In genomic region chr2:222919841-222920609, GRCh38 we compare ENCODE assay signal across 11 cellular contexts. TPM values are rescaled to one million over a fixed set of nuclear protein-coding genes. Genes with fewer than 3 reads are reported as not detected.
A peak's percentile ranks its signal among the peaks of the same experiment; 100 is the strongest.
DNase-seq lines count a peak whose midpoint lies in the region; ATAC-seq, FAIRE-seq and TF ChIP-seq lines count a peak whose summit lies in the region.
"Had no signal": no experiment of that assay in that cellular context is flagged by ENCODE, and none has a peak within 500 bp of the region (broad histone marks: within the 10 kb centered on the region; RNA-seq: fewer than 3 reads in every experiment).

No MANE protein-coding gene starts in this region.

- H4K20me1 ChIP-seq in astrocyte (ENCODE audit: insufficient read depth, low read length): peaks cover 8% of the 10 kb centered on the region

- H3K27ac Mint-ChIP-seq in astrocyte (ENCODE audit: unreplicated experiment): peak overlapping the region; percentile 85

- peak overlapping the region; percentile 64 for H3K4me2 ChIP-seq in astrocyte (ENCODE audit: low read length)

- H3K79me2 ChIP-seq in astrocyte (ENCODE audit: insufficient read depth, low read length): peaks cover 15% of the 10 kb centered on the region

- peak; percentile 78 for ATAC-seq in left lung

- DNase-seq in AG09309 (ENCODE audit: low read depth) (peak; percentile 60), HK-2 (ENCODE audit: unreplicated experiment) (peak; percentile 43), astrocyte (ENCODE audit: low read depth) (peak; percentile 95), left lung (no peak), head of caudate nucleus (no peak), C1 segment of cervical spinal cord (lab: John Stamatoyannopoulos, UW) (no peak)
- DNase-seq in stimulated activated naive CD4-positive, alpha-beta T cell treated with Interleukin-2 at 50 U/mL for 16 hours (lab: John Stamatoyannopoulos, UW): no peak
- DNase-seq in stimulated activated CD4-positive, alpha-beta T cell treated with anti-CD3 and anti-CD28 coated beads, Interleukin-2, amount 100 ng/mL, for 24 hours: no peak
- DNase-seq: small intestine had no signal

- H3K27me3 ChIP-seq in astrocyte (ENCODE audit: insufficient read depth, low read length) (no peaks in the 10 kb centered on the region), left lung (no peaks in the 10 kb centered on the region)
- H3K27me3 ChIP-seq: adrenal gland had no signal

- peaks cover 20% of the 10 kb centered on the region for H3K36me3 Mint-ChIP-seq in astrocyte (ENCODE audit: low read depth, unreplicated experiment)

- peak overlapping the region; percentile 13 for H3K9ac ChIP-seq in astrocyte (ENCODE audit: low read length)

- TF ChIP-seq CTCF in AG09309 (IDR thresholded peaks at IDR 0.05; ENCODE audit: control insufficient read depth, insufficient read depth, low read depth, low read length, missing control alignments) (no peak), astrocyte (IDR thresholded peaks at IDR 0.05; ENCODE audit: insufficient read depth, low read depth, low read length) (no peak), left lung (IDR thresholded peaks at IDR 0.05) (no peak)

- peaks cover 26% of the 10 kb centered on the region for H3K4me1 Mint-ChIP-seq in astrocyte (ENCODE audit: low read depth, unreplicated experiment)

- H3K9me3 Mint-ChIP-seq in astrocyte (ENCODE audit: unreplicated experiment): no peaks in the 10 kb centered on the region

- FAIRE-seq in astrocyte (lab: Jason Lieb, UNC): peak; percentile 95
- FAIRE-seq: TTC549 had no signal

- intact Hi-C loops in left lung (cut with DNase I) (no loop called here), head of caudate nucleus (cut with DNase I) (no loop called here)

- H3K4me3 Mint-ChIP-seq in astrocyte (ENCODE audit: unreplicated experiment): no peak overlapping the region

- no peaks in the 10 kb centered on the region for H3K9me3 ChIP-seq in astrocyte (ENCODE audit: insufficient read depth, low read depth, low read length)
- no peaks in the 10 kb centered on the region for H3K9me3 ChIP-seq in left lung
- H3K9me3 ChIP-seq: adrenal gland had no signal

- H3K27ac ChIP-seq in astrocyte (ENCODE audit: low read depth, low read length) (peak overlapping the region; percentile 53), left lung (no peak overlapping the region)
- H3K27ac ChIP-seq: adrenal gland had no signal

- H3K4me3 ChIP-seq in AG09309 (ENCODE audit: control insufficient read depth, low read depth, low read length) (no peak overlapping the region), astrocyte (ENCODE audit: insufficient read depth, low read depth, low read length) (no peak overlapping the region), left lung (no peak overlapping the region)
- H3K4me3 ChIP-seq: adrenal gland had no signal

- H3K27me3 Mint-ChIP-seq in astrocyte (ENCODE audit: low read depth, unreplicated experiment): no peaks in the 10 kb centered on the region

- peaks cover 42% of the 10 kb centered on the region for H3K36me3 ChIP-seq in astrocyte (ENCODE audit: insufficient read depth, low read length)
- H3K36me3 ChIP-seq in left lung: peaks cover 0 to 79% of the 10 kb centered on the region in 2 donors

- no peak overlapping the region for H2AFZ ChIP-seq in astrocyte (ENCODE audit: low read depth, low read length)

- H3K4me1 ChIP-seq in astrocyte (ENCODE audit: insufficient read depth, low read length) (peaks cover 15% of the 10 kb centered on the region), left lung (peaks cover 11 to 13% of the 10 kb centered on the region in 2 donors)

RNA-seq across cellular contexts. Expression of gene ACSL3, which starts 59.2 kb away (rescaled TPM):
- 144 and 163 TPM in 2 replicates for total RNA-seq in astrocyte
- total RNA-seq in left lung: 100 to 1,000 TPM in 1 of 2 donors, 10 to 100 TPM in 1; 92.5 to 102 TPM

Comparison
In these comparisons a context has a peak if more than half of its experiments do, and no peak if none do; other contexts are left out.
1. DNase-seq: peak in AG09309 (single experiment), HK-2 (single experiment) and astrocyte (single experiment); none in left lung (0 of 2), head of caudate nucleus (0 of 42), stimulated activated naive CD4-positive, alpha-beta T cell treated with Interleukin-2 at 50 U/mL for 16 hours (single experiment), stimulated activated CD4-positive, alpha-beta T cell treated with anti-CD3 and anti-CD28 coated beads, Interleukin-2, amount 100 ng/mL, for 24 hours (0 of 2) and C1 segment of cervical spinal cord (0 of 14).